Comparison of ENCODE assay signal across 31 cellular contexts in genomic region chr20:20005381-20005780, GRCh38. TPM values are rescaled to one million over a fixed set of nuclear protein-coding genes. Genes with fewer than 3 reads are reported as not detected.
"Had no signal": no experiment of that assay in that cellular context is flagged by ENCODE, and none has a peak within 500 bp of the region (broad histone marks: within the 10 kb centered on the region; RNA-seq: fewer than 3 reads in every experiment).

No MANE protein-coding gene starts in this region.

- H3K4me3 ChIP-seq: esophagus squamous epithelium, heart right ventricle, pancreas, psoas muscle, sigmoid colon, stomach, transverse colon, vagina had no signal

- H3K27me3 ChIP-seq: esophagus squamous epithelium, heart right ventricle, pancreas, sigmoid colon, stomach, transverse colon, vagina had no signal

- H3K27ac ChIP-seq: epithelial cell of prostate, esophagus squamous epithelium, heart right ventricle, stomach, transverse colon, vagina had no signal

- H3K9me3 ChIP-seq: esophagus squamous epithelium, heart right ventricle, pancreas, psoas muscle, sigmoid colon, stomach, transverse colon, vagina had no signal

- DNase-seq: activated CD4-positive, alpha-beta memory T cell treated with anti-CD3 and anti-CD28 coated beads, Interleukin-2, amount 10 ng/mL, durations not matched to agents 7 days and 5 days; activated CD4-positive, alpha-beta T cell treated with anti-CD3 and anti-CD28 coated beads for 1 hour; activated CD4-positive, alpha-beta T cell treated with anti-CD3 and anti-CD28 coated beads, Interleukin-2, amount 10 ng/mL, durations not matched to agents 7 days and 5 days; activated CD8-positive, alpha-beta memory T cell treated with anti-CD3 and anti-CD28 coated beads, Interleukin-2, amount 50 U/mL, for 48 hours; activated gamma-delta T cell; activated naive CD4-positive, alpha-beta T cell treated with anti-CD3 and anti-CD28 coated beads, Interleukin-2, amount 10 ng/mL, durations not matched to agents 7 days and 5 days; activated naive CD8-positive, alpha-beta T cell treated with anti-CD3 and anti-CD28 coated beads, Interleukin-2, amount 10 ng/mL, durations not matched to agents 7 days and 5 days; activated T-cell treated with anti-CD3 and anti-CD28 coated beads, Interleukin-2, amount 50 U/mL, for 24 hours; central memory CD4-positive, alpha-beta T cell; effector CD4-positive, alpha-beta T cell; esophagus squamous epithelium; foreskin melanocyte; heart right ventricle; midbrain; naive thymus-derived CD4-positive, alpha-beta T cell; nucleus accumbens; pancreas; psoas muscle; sigmoid colon; small intestine; stimulated activated CD4-positive, alpha-beta T cell treated with anti-CD3 and anti-CD28 coated beads, Interleukin-4, amount 100 ng/mL, for 24 hours; stomach; T-helper 2 cell; transverse colon had no signal

- ATAC-seq: heart right ventricle; naive thymus-derived CD4-positive, alpha-beta T cell; psoas muscle; stimulated activated memory B cell treated with anti-CD40 and anti-IgM and Interleukin-4, amounts not matched to agents 10 μg/mL and 1 μg/mL and 100 μg/mL, for 72 hours; WTC11 had no signal

RNA-seq across cellular contexts. Expression of gene CFAP61, which starts 47.0 kb away (rescaled TPM):
- total RNA-seq: activated CD4-positive, alpha-beta memory T cell treated with anti-CD3 and anti-CD28 coated beads, Interleukin-2, amount 10 ng/mL, durations not matched to agents 7 days and 5 days; activated CD4-positive, alpha-beta T cell treated with anti-CD3 and anti-CD28 coated beads, Interleukin-2, amount 10 ng/mL, durations not matched to agents 7 days and 5 days; activated naive CD8-positive, alpha-beta T cell treated with anti-CD3 and anti-CD28 coated beads, Interleukin-2, amount 10 ng/mL, durations not matched to agents 7 days and 5 days; astrocyte; glomerular endothelial cell; kidney epithelial cell; naive thymus-derived CD4-positive, alpha-beta T cell; stomach had no signal
- polyA plus RNA-seq: naive thymus-derived CD4-positive, alpha-beta T cell; stomach had no signal
